Comparison of ENCODE assay signal across 12 cellular contexts in the genomic region with DNA sequence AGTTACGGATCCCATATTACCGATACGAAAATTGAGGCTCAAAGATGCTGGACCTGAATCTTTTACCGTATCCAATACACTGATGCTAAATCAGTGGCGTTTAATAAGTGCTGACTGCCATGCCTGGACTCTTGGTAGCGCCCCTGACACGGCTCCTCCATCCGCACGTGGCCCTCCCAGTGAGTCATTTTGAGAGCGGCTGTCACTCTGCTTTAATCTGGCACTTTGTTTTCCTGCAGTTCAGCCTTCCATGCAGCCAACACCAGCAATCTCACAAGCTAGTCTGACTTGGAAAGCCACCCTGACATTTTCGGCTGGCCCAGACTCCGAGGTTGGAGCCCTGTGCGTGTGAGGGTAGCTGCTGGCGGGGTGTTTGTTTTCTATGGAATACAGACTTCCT.
DNase-seq lines count a peak whose midpoint lies in the region; ATAC-seq and TF ChIP-seq lines count a peak whose summit lies in the region.
"Had no signal": no experiment of that assay in that cellular context is flagged by ENCODE, and none has a peak within 500 bp of the region (broad histone marks: within the 10 kb centered on the region; RNA-seq: fewer than 3 reads in every experiment).

No MANE protein-coding gene starts in this region.

- intact Hi-C loops in left cardiac atrium (cut with DNase I) = loop anchor here in 1 of 2 donors (5.0 kb wide), 1 partner anchor 47 kb away; no protein-coding TSS in a partner anchor
- intact Hi-C loops in psoas muscle (cut with DNase I) = no loop called here
- intact Hi-C loops in dorsolateral prefrontal cortex (cut with DNase I) = no loop called here

- H3K27ac ChIP-seq in psoas muscle = no peak overlapping the region
- H3K27ac ChIP-seq in dorsolateral prefrontal cortex = no peak overlapping the region

- 23 to 34% (median 28%) methylated on average over 14 of the region's 14 CpGs for WGBS in psoas muscle, 3 donors

- peak; percentile 75 to 79 for ATAC-seq in left cardiac atrium
- peak; percentile 21 to 77 (median 50) for ATAC-seq in psoas muscle
- no peak for ATAC-seq in GM21360 (IDR thresholded peaks at IDR 0.05; ENCODE audit: unreplicated experiment)
- ATAC-seq: CD8-positive, alpha-beta T cell; stimulated activated naive CD8-positive, alpha-beta T cell treated with anti-CD3 and anti-CD28 coated beads, Interleukin-15, Interleukin-2, amounts not matched to agents 100 U/mL and 50 U/mL, for 24 hours had no signal

- DNase-seq in DMS53 treated with DMSO at 0.1 percent for 48 hours (lab: John Stamatoyannopoulos, UW; ENCODE audit: unreplicated experiment) (peak; percentile 87), adipocyte (ENCODE audit: low read depth) (peak; percentile 71), left cardiac atrium (peak; percentile 71), psoas muscle (peak; percentile 62 to 82), NCI-H2081 (lab: John Stamatoyannopoulos, UW) (no peak), UCSD-AML1 (lab: John Stamatoyannopoulos, UW; ENCODE audit: unreplicated experiment) (no peak), dorsolateral prefrontal cortex (no peak)
- DNase-seq: activated naive CD8-positive, alpha-beta T cell treated with anti-CD3 and anti-CD28 coated beads for 36 hours; CD8-positive, alpha-beta T cell; stimulated activated naive CD8-positive, alpha-beta T cell treated with anti-CD3 and anti-CD28 coated beads, Interleukin-15, Interleukin-2, amounts not matched to agents 100 U/mL and 50 U/mL, for 24 hours had no signal

- H3K4me1 ChIP-seq in adipocyte (ENCODE audit: control insufficient read depth, insufficient read depth, low read length) (peaks cover 35% of the 10 kb centered on the region), psoas muscle (no peaks in the 10 kb centered on the region)

- H3K27me3 ChIP-seq in adipocyte (replicated peaks; ENCODE audit: control insufficient read depth, insufficient read depth, low read length) = no peaks in the 10 kb centered on the region
- peaks cover 0 to 3% (median 0%) of the 10 kb centered on the region in 3 donors for H3K27me3 ChIP-seq in psoas muscle (ENCODE audit: insufficient read depth in 3 of 3, low read length in 2 of 3)
- peaks cover 0 to 51% (median 0%) of the 10 kb centered on the region in 45 donors for H3K27me3 ChIP-seq in dorsolateral prefrontal cortex

- no peak for TF ChIP-seq CTCF in psoas muscle (IDR thresholded peaks at IDR 0.05)
- TF ChIP-seq CTCF in dorsolateral prefrontal cortex (IDR thresholded peaks at IDR 0.05 in 54 of 56, conservative IDR thresholded peaks at IDR 0.05 in 2 of 56; ENCODE audit: low read depth in 1 of 56, partially characterized antibody in 56 of 56) = no peak

- H3K9me3 ChIP-seq in adipocyte (ENCODE audit: control insufficient read depth, low read length) (no peaks in the 10 kb centered on the region), psoas muscle (no peaks in the 10 kb centered on the region)

- H3K9ac ChIP-seq in adipocyte (ENCODE audit: low read length) = peak overlapping the region; percentile 40

- H3K36me3 ChIP-seq in adipocyte (ENCODE audit: control insufficient read depth, insufficient read depth, low read length, severe bottlenecking) (no peaks in the 10 kb centered on the region), psoas muscle (ENCODE audit: insufficient read depth in 1 of 2, low read depth in 1 of 2) (no peaks in the 10 kb centered on the region)

- peak overlapping the region; percentile 38 for H3K4me3 ChIP-seq in adipocyte (ENCODE audit: low read length)
- H3K4me3 ChIP-seq in psoas muscle = no peak overlapping the region
- no peak overlapping the region for H3K4me3 ChIP-seq in dorsolateral prefrontal cortex
- H3K4me3 ChIP-seq: smooth muscle cell had no signal

Comparison
In these comparisons a context has a peak if more than half of its experiments do, and no peak if none do; other contexts are left out.
1. DNase-seq: peak in DMS53 treated with DMSO at 0.1 percent for 48 hours (single experiment), adipocyte (single experiment), left cardiac atrium (single experiment) and psoas muscle (2 of 2); none in NCI-H2081 (0 of 2), UCSD-AML1 (single experiment) and dorsolateral prefrontal cortex (0 of 10).